In the genomic region with DNA sequence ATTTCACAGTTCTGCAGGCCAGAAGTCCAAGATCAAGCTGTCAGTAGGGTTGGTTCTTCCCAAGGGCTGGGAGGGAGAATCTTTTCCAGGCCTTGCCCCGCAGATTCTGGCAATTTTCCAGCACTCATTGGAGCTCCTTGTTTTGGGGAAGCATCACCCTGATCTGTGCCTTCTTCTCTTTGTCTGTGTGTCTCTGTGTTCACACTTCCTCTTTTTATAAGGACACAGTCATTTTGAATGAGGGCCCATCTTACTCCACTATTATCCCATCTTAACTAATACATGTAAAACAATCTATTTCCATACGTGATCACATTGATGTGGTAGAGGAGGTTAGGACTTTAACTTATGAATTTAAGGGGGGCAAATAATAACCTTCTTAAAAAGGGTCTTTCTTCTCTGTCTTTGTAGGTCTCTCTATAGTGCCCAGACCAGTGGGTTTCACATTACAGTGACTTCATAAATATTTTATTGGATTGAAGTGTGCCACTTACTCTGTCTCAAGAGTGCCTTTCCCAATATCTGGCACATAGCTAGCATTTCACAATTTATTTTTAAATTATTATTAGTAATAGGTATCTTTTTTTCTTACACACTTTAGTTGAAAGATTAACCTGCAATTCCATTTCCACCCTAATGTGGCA, we compare ENCODE assay signal across 23 cellular contexts.
DNase-seq lines count a peak whose midpoint lies in the region; ATAC-seq and TF ChIP-seq lines count a peak whose summit lies in the region.
"Had no signal": no experiment of that assay in that cellular context is flagged by ENCODE, and none has a peak within 500 bp of the region (broad histone marks: within the 10 kb centered on the region; RNA-seq: fewer than 3 reads in every experiment).

No MANE protein-coding gene starts in this region.

- H3K9me2 ChIP-seq in hepatocyte (replicated peaks; ENCODE audit: insufficient read depth) = no peaks in the 10 kb centered on the region

- H3K79me2 ChIP-seq in hepatocyte = no peaks in the 10 kb centered on the region

- WGBS in hepatocyte (ENCODE audit: low lambda C conversion rate, missing lambda C conversion rate) = 86% methylated on average over 2 of the region's 2 CpGs

- H3K36me3 ChIP-seq in lower lobe of right lung = no peaks in the 10 kb centered on the region
- no peaks in the 10 kb centered on the region for H3K36me3 ChIP-seq in hepatocyte (replicated peaks; ENCODE audit: insufficient read depth, low read depth)
- H3K36me3 ChIP-seq: transverse colon had no signal

- H3K27ac ChIP-seq in lower lobe of right lung (no peak overlapping the region), hepatocyte (no peak overlapping the region)
- H3K27ac ChIP-seq: PC-9, psoas muscle, transverse colon had no signal

- DNase-seq in NB4 (ENCODE audit: low read depth) = peak; percentile 9
- no peak for DNase-seq in lower lobe of right lung
- no peak for DNase-seq in hepatocyte (ENCODE audit: low spot score)
- no peak for DNase-seq in SW 1271 (lab: John Stamatoyannopoulos, UW)
- no peak for DNase-seq in inferior parietal cortex (ENCODE audit: extremely low spot score)
- DNase-seq: activated CD4-positive, alpha-beta T cell treated with anti-CD3 and anti-CD28 coated beads, Interleukin-2, amount 10 ng/mL, durations not matched to agents 7 days and 5 days; activated naive CD4-positive, alpha-beta T cell treated with anti-CD3 and anti-CD28 coated beads, Interleukin-2, amount 10 ng/mL, durations not matched to agents 7 days and 5 days; amniotic stem cell; CD8-positive, alpha-beta T cell; effector CD8-positive, alpha-beta T cell; head of caudate nucleus; NCI-H1092 treated with DMSO at 0.1 percent for 48 hours; NCI-H1930; NCI-H345; NCI-H774; PC-9; psoas muscle; SHP77; transverse colon had no signal

- no peak overlapping the region for H3K4me2 ChIP-seq in hepatocyte
- H3K4me2 ChIP-seq: PC-9 had no signal

- no peaks in the 10 kb centered on the region for H4K20me1 ChIP-seq in hepatocyte (ENCODE audit: insufficient read depth, poor library complexity, severe bottlenecking)

- no peak for TF ChIP-seq CTCF in NB4 (IDR thresholded peaks at IDR 0.05; ENCODE audit: low read depth, low read length)
- no peak for TF ChIP-seq CTCF in lower lobe of right lung (IDR thresholded peaks at IDR 0.05)
- no peak for TF ChIP-seq CTCF in hepatocyte (IDR thresholded peaks at IDR 0.05; ENCODE audit: poor library complexity)

- H3K4me1 ChIP-seq in lower lobe of right lung (no peaks in the 10 kb centered on the region), hepatocyte (ENCODE audit: insufficient read depth) (no peaks in the 10 kb centered on the region)
- H3K4me1 ChIP-seq: psoas muscle, transverse colon had no signal

- peak; percentile 72 for ATAC-seq in GM18870 (IDR thresholded peaks at IDR 0.05; ENCODE audit: unreplicated experiment)
- peak; percentile 60 for ATAC-seq in HG02938 (IDR thresholded peaks at IDR 0.05; ENCODE audit: unreplicated experiment)
- peak; percentile 49 to 51 for ATAC-seq in lower lobe of right lung
- no peak for ATAC-seq in activated CD4-positive, CD25-positive, alpha-beta regulatory T cell treated with anti-CD3 and anti-CD28 coated beads, Interleukin-2, amount 50 U/mL, for 24 hours
- ATAC-seq: CD8-positive, alpha-beta T cell; HCT116; psoas muscle had no signal

- H3K9me3 ChIP-seq in lower lobe of right lung (no peaks in the 10 kb centered on the region), hepatocyte (ENCODE audit: low read depth) (no peaks in the 10 kb centered on the region)
- H3K9me3 ChIP-seq: psoas muscle, transverse colon had no signal

- H2AFZ ChIP-seq in hepatocyte = no peak overlapping the region

- no peaks in the 10 kb centered on the region for H3K27me3 ChIP-seq in lower lobe of right lung (ENCODE audit: low read depth)
- no peaks in the 10 kb centered on the region for H3K27me3 ChIP-seq in hepatocyte
- H3K27me3 ChIP-seq: transverse colon had no signal

- H3K4me3 ChIP-seq in NB4 (ENCODE audit: low read depth, low read length) = no peak overlapping the region
- no peak overlapping the region for H3K4me3 ChIP-seq in lower lobe of right lung
- H3K4me3 ChIP-seq in hepatocyte = no peak overlapping the region
- H3K4me3 ChIP-seq: PC-9, psoas muscle, transverse colon had no signal

- no peak for TF ChIP-seq POLR2A in NB4 (IDR thresholded peaks at IDR 0.05; ENCODE audit: extremely low read depth, insufficient read length)

- intact Hi-C loops in lower lobe of right lung (cut with DNase I) = no loop called here

Comparison
In these comparisons a context has a peak if more than half of its experiments do, and no peak if none do; other contexts are left out.
1. ATAC-seq: peak in GM18870 (single experiment), HG02938 (single experiment) and lower lobe of right lung (2 of 2); none in activated CD4-positive, CD25-positive, alpha-beta regulatory T cell treated with anti-CD3 and anti-CD28 coated beads, Interleukin-2, amount 50 U/mL, for 24 hours (0 of 2).